In genomic region chr19:13428352-13428751, GRCh38 we compare ENCODE assay signal across 7 cellular contexts.
DNase-seq lines count a peak whose midpoint lies in the region; ATAC-seq, FAIRE-seq and TF ChIP-seq lines count a peak whose summit lies in the region.

No MANE protein-coding gene starts in this region.

- ATAC-seq in GM19463 (IDR thresholded peaks at IDR 0.05; ENCODE audit: unreplicated experiment) (no peak), left cardiac atrium (no peak)
- ATAC-seq in stimulated activated effector memory CD8-positive, alpha-beta T cell treated with anti-CD3 and anti-CD28 coated beads, Interleukin-12 subunit alpha, Interleukin-12 subunit beta, amount 100 ng/mL, for 72 hours: no peak

- peaks cover 6% of the 10 kb centered on the region for H3K27me3 Mint-ChIP-seq in HFFc6 (ENCODE audit: insufficient read depth)
- peaks cover 15% of the 10 kb centered on the region for H3K27me3 Mint-ChIP-seq in activated CD4-positive, alpha-beta memory T cell treated with anti-CD3 and anti-CD28 coated beads for 36 hours

- TF ChIP-seq CTCF in D721Med (IDR thresholded peaks at IDR 0.05; ENCODE audit: insufficient read depth, missing control alignments) (peak; percentile 47), HFFc6 (IDR thresholded peaks at IDR 0.05) (peak; percentile 87)

- POLR2A ChIA-PET in activated CD4-positive, alpha-beta memory T cell treated with anti-CD3 and anti-CD28 coated beads for 36 hours (lab: Charles Lee): no interaction called here

- intact Hi-C loops in activated CD4-positive, alpha-beta memory T cell treated with anti-CD3 and anti-CD28 coated beads for 36 hours (cut with micrococcal nuclease): no loop called here
- intact Hi-C loops in left cardiac atrium (cut with DNase I): loop anchor here in 1 of 2 donors (5.0 kb wide), 1 partner anchor 151 kb away; no protein-coding TSS in a partner anchor

- peaks cover 12% of the 10 kb centered on the region; the same call in 1 of the 2 replicates for H3K4me1 Mint-ChIP-seq in HFFc6 (ENCODE audit: low read depth)
- H3K4me1 Mint-ChIP-seq in activated CD4-positive, alpha-beta memory T cell treated with anti-CD3 and anti-CD28 coated beads for 36 hours (ENCODE audit: low read depth): no peaks in the 10 kb centered on the region
- H3K4me1 Mint-ChIP-seq in stimulated activated effector memory CD8-positive, alpha-beta T cell treated with anti-CD3 and anti-CD28 coated beads, Interleukin-12 subunit alpha, Interleukin-12 subunit beta, amount 100 ng/mL, for 72 hours: no peaks in the 10 kb centered on the region

- DNase-seq in D721Med (ENCODE audit: insufficient read length, low spot score) (no peak), HFFc6 (peak; percentile 1), lung microvascular endothelial cell (ENCODE audit: low read depth in 2 of 2) (peak; percentile 22 to 27), left cardiac atrium (no peak)
- DNase-seq in activated CD4-positive, alpha-beta memory T cell treated with anti-CD3 and anti-CD28 coated beads for 36 hours: peak; percentile 16
- no peak for DNase-seq in stimulated activated effector memory CD8-positive, alpha-beta T cell treated with anti-CD3 and anti-CD28 coated beads, Interleukin-12 subunit alpha, Interleukin-12 subunit beta, amount 100 ng/mL, for 72 hours (ENCODE audit: low spot score in 2 of 2)

- no peak overlapping the region for H3K4me3 Mint-ChIP-seq in HFFc6
- no peak overlapping the region for H3K4me3 Mint-ChIP-seq in activated CD4-positive, alpha-beta memory T cell treated with anti-CD3 and anti-CD28 coated beads for 36 hours
- no peak overlapping the region for H3K4me3 Mint-ChIP-seq in stimulated activated effector memory CD8-positive, alpha-beta T cell treated with anti-CD3 and anti-CD28 coated beads, Interleukin-12 subunit alpha, Interleukin-12 subunit beta, amount 100 ng/mL, for 72 hours

- no peak overlapping the region for H3K27ac Mint-ChIP-seq in HFFc6
- no peak overlapping the region for H3K27ac Mint-ChIP-seq in activated CD4-positive, alpha-beta memory T cell treated with anti-CD3 and anti-CD28 coated beads for 36 hours
- no peak overlapping the region for H3K27ac Mint-ChIP-seq in stimulated activated effector memory CD8-positive, alpha-beta T cell treated with anti-CD3 and anti-CD28 coated beads, Interleukin-12 subunit alpha, Interleukin-12 subunit beta, amount 100 ng/mL, for 72 hours

- CTCF ChIA-PET in activated CD4-positive, alpha-beta memory T cell treated with anti-CD3 and anti-CD28 coated beads for 36 hours (lab: Charles Lee): no interaction called here

- H3K36me3 Mint-ChIP-seq in HFFc6 (ENCODE audit: low read depth): peaks cover under 1% of the 10 kb centered on the region; the same call in 1 of the 2 replicates
- H3K36me3 Mint-ChIP-seq in activated CD4-positive, alpha-beta memory T cell treated with anti-CD3 and anti-CD28 coated beads for 36 hours: peaks cover 5% of the 10 kb centered on the region
- no peaks in the 10 kb centered on the region for H3K36me3 Mint-ChIP-seq in stimulated activated effector memory CD8-positive, alpha-beta T cell treated with anti-CD3 and anti-CD28 coated beads, Interleukin-12 subunit alpha, Interleukin-12 subunit beta, amount 100 ng/mL, for 72 hours

- H3K9me3 Mint-ChIP-seq in HFFc6: no peaks in the 10 kb centered on the region
- H3K9me3 Mint-ChIP-seq in activated CD4-positive, alpha-beta memory T cell treated with anti-CD3 and anti-CD28 coated beads for 36 hours: peaks cover 16% of the 10 kb centered on the region
- no peaks in the 10 kb centered on the region for H3K9me3 Mint-ChIP-seq in stimulated activated effector memory CD8-positive, alpha-beta T cell treated with anti-CD3 and anti-CD28 coated beads, Interleukin-12 subunit alpha, Interleukin-12 subunit beta, amount 100 ng/mL, for 72 hours

- FAIRE-seq in D721Med (lab: Jason Lieb, UNC): no peak

Comparison
In these comparisons a context has a peak if more than half of its experiments do, and no peak if none do; other contexts are left out.
1. DNase-seq: peak in HFFc6 (single experiment), activated CD4-positive, alpha-beta memory T cell treated with anti-CD3 and anti-CD28 coated beads for 36 hours (single experiment) and lung microvascular endothelial cell (2 of 2); none in D721Med (single experiment), stimulated activated effector memory CD8-positive, alpha-beta T cell treated with anti-CD3 and anti-CD28 coated beads, Interleukin-12 subunit alpha, Interleukin-12 subunit beta, amount 100 ng/mL, for 72 hours (0 of 2) and left cardiac atrium (single experiment).